1 cellular context compared by ENCODE assay signal in the genomic region with DNA sequence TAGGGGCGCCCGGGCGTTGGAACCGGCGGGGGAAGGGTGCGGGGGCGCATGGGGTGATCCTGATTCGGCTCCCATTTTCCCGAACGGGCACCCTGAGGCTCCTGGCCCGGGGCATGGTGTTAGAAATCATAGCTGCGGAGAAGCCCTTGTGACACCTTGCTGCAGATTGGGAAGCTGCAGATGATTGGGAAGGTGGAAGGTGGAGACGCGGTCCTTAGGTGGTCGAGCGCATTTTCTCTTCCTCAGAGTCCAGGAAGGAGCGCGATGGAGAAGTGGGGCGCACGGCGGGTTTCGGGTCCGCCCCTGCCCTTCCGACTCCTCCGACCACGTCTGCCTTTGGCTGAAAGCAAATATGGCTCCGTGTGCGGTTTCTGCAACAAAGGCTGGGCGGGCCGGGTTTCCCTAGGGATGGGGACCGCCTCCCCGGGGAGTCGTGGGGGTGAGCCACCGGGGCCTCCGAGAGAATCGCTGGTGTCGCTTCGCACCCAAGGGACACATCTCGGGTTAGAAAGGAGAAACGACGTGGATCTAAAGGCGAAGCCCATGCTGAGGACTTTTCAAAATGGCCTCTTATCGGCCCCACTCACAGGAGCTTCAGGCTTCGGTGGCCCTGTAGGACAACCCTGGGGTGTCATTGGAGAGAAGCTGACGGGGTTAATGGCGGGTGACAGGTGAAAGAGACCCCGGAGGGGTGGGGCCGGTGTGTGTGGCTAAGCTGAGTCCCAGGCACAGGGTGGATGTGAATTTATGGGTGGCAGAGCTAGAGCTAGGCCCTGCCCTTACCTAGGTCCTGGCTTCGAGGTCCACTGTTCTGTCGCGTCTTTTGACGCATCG.
TF ChIP-seq lines count a peak whose summit lies in the region.

No MANE protein-coding gene starts in this region.

TF ChIP-seq in K562, 482 proteins besides CTCF, POLR2A, EP300 and RAD21 (continued from another document and continues in another):
- TF ChIP-seq MGA (IDR thresholded peaks at IDR 0.05) (no peak), DPF2 (IDR thresholded peaks at IDR 0.05) (no peak), SMARCB1 (IDR thresholded peaks at IDR 0.05; ENCODE audit: insufficient read length, low read depth) (no peak), TBP (optimal IDR thresholded peaks at IDR 0.05; ENCODE audit: low read depth, low read length) (no peak), CCNT2 (IDR thresholded peaks at IDR 0.05; ENCODE audit: borderline replicate concordance, extremely low read depth, insufficient read length, low read depth, low read length) (no peak), SRSF9 (IDR thresholded peaks at IDR 0.05; ENCODE audit: borderline replicate concordance, low read depth, low read length) (no peak), RFX7 (CRISPR knock-in tag; IDR thresholded peaks at IDR 0.05) (no peak), CCAR2 (IDR thresholded peaks at IDR 0.05; ENCODE audit: low read depth, low read length) (no peak), HIVEP1 (CRISPR knock-in tag; IDR thresholded peaks at IDR 0.05) (no peak), ZNF431 (CRISPR knock-in tag; IDR thresholded peaks at IDR 0.05) (no peak), EZH2 (IDR thresholded peaks at IDR 0.05; ENCODE audit: borderline replicate concordance, low read depth, low read length) (no peak), GABPB1 (CRISPR knock-in tag; IDR thresholded peaks at IDR 0.05) (peak; percentile 58), NFIC (IDR thresholded peaks at IDR 0.05) (no peak), ZNF512 (tag; IDR thresholded peaks at IDR 0.05) (no peak), NCOA1 (IDR thresholded peaks at IDR 0.05; ENCODE audit: low read depth) (no peak), MTA3 (IDR thresholded peaks at IDR 0.05; ENCODE audit: borderline replicate concordance) (no peak), JUN (IDR thresholded peaks at IDR 0.05; ENCODE audit: borderline replicate concordance, low read depth, low read length) (no peak), JUN (CRISPR knock-in tag; IDR thresholded peaks at IDR 0.05; ENCODE audit: borderline replicate concordance) (no peak), ZNF695 (CRISPR knock-in tag; IDR thresholded peaks at IDR 0.05) (no peak), MLX (CRISPR knock-in tag; conservative IDR thresholded peaks at IDR 0.05) (no peak), NELFE (IDR thresholded peaks at IDR 0.05; ENCODE audit: insufficient read depth, insufficient read length) (no peak), FUS (optimal IDR thresholded peaks at IDR 0.05; ENCODE audit: low read depth, low read length) (no peak), CSDE1 (IDR thresholded peaks at IDR 0.05) (no peak), DACH1 (IDR thresholded peaks at IDR 0.05; ENCODE audit: partially characterized antibody) (no peak), JUND (IDR thresholded peaks at IDR 0.05; ENCODE audit: borderline replicate concordance, low read depth, low read length) (no peak), JUND (tag; IDR thresholded peaks at IDR 0.05; ENCODE audit: borderline replicate concordance, low read depth, low read length) (peak; percentile 13; the same call in 1 of the 3 replicates), ZNF518B (CRISPR knock-in tag; IDR thresholded peaks at IDR 0.05) (no peak), MEIS2 (IDR thresholded peaks at IDR 0.05; ENCODE audit: partially characterized antibody) (peak; percentile 28), MAFG (tag; conservative IDR thresholded peaks at IDR 0.05) (no peak), ZNF134 (CRISPR knock-in tag; conservative IDR thresholded peaks at IDR 0.05) (no peak), BACH1 (tag; IDR thresholded peaks at IDR 0.05) (no peak), NFXL1 (CRISPR knock-in tag; IDR thresholded peaks at IDR 0.05) (no peak), LEF1 (IDR thresholded peaks at IDR 0.05) (no peak), ZC3H11A (IDR thresholded peaks at IDR 0.05; ENCODE audit: low read depth, low read length) (no peak), ZNF277 (CRISPR knock-in tag; IDR thresholded peaks at IDR 0.05; ENCODE audit: borderline replicate concordance) (no peak), EP400 (IDR thresholded peaks at IDR 0.05) (0 out of 2 replicates have a peak, but pooled peaks have one; percentile 59), CBX8 (IDR thresholded peaks at IDR 0.05; ENCODE audit: borderline replicate concordance, extremely low read depth, low read depth, low read length, poor library complexity, severe bottlenecking) (no peak), ZC3H8 (IDR thresholded peaks at IDR 0.05) (no peak), CHD4 (IDR thresholded peaks at IDR 0.05; ENCODE audit: insufficient read depth, insufficient replicate concordance, low read depth, low read length, poor library complexity, severe bottlenecking) (no peak), GATAD2A (IDR thresholded peaks at IDR 0.05) (no peak), ZNF175 (CRISPR knock-in tag; IDR thresholded peaks at IDR 0.05; ENCODE audit: low read depth) (peak; percentile 37; the same call in 1 of the 2 replicates), NFATC3 (IDR thresholded peaks at IDR 0.05) (no peak)
- TF ChIP-seq, protein P1, sequence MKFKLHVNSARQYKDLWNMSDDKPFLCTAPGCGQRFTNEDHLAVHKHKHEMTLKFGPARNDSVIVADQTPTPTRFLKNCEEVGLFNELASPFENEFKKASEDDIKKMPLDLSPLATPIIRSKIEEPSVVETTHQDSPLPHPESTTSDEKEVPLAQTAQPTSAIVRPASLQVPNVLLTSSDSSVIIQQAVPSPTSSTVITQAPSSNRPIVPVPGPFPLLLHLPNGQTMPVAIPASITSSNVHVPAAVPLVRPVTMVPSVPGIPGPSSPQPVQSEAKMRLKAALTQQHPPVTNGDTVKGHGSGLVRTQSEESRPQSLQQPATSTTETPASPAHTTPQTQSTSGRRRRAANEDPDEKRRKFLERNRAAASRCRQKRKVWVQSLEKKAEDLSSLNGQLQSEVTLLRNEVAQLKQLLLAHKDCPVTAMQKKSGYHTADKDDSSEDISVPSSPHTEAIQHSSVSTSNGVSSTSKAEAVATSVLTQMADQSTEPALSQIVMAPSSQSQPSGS (CRISPR knock-in tag; IDR thresholded peaks at IDR 0.05) = no peak
